ENCODE assay signal across 1 cellular context in the genomic region with DNA sequence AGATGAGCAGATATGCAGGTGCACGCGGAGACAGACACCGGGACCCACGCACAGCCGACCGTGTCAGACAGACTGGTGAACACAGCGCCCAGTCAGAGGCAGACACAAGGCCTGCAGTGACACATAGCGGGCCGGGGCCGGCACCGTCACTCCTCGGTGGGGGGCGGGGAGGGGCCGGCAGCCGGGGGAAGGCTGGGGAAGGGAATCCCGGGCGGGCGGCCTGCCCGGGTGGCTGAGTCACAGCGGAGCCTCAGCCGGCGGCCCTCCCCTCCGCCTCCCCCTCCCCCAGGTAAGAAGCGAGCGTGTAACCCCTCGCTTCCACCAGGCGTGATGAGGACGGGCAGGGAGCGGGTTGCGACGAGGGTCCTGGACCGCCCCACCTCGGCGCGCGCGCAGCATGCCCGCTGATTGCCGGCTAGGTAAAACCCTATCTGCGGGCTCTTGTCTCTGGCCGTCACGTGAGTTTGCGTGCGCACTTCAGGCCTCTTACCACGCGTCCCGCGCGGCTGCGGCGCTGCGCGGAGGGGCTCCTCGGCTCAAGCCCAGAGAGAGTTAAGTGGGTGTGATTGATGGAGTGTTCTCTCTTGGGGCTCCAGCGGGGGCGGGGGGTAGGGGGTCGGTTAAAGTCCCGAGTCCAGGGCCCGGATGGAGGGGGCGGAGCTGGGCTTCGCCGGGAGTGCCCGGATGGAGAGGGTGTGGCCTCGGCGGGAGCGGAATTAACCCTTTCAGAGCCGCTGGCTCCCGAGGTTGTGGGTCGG.
A peak's percentile ranks its signal among the peaks of the same experiment; 100 is the strongest.
TF ChIP-seq lines count a peak whose summit lies in the region.

No MANE protein-coding gene starts in this region.

TF ChIP-seq in Ishikawa, 13 proteins besides CTCF, POLR2A, EP300 and RAD21:
- TF ChIP-seq CEBPB (IDR thresholded peaks at IDR 0.05) (no peak), ZBTB7A (IDR thresholded peaks at IDR 0.05; ENCODE audit: low read depth) (peak; percentile 16; the same call in 1 of the 2 replicates), TCF12 (IDR thresholded peaks at IDR 0.05; ENCODE audit: low read depth) (no peak; the same call in 1 of the 2 replicates), YY1 (IDR thresholded peaks at IDR 0.05; ENCODE audit: low read depth) (no peak), TEAD4 (IDR thresholded peaks at IDR 0.05) (no peak), TAF1 (IDR thresholded peaks at IDR 0.05; ENCODE audit: low read depth) (no peak; the same call in 1 of the 2 replicates), EGR1 (IDR thresholded peaks at IDR 0.05) (peak; percentile 65)
- TF ChIP-seq, protein P1, sequence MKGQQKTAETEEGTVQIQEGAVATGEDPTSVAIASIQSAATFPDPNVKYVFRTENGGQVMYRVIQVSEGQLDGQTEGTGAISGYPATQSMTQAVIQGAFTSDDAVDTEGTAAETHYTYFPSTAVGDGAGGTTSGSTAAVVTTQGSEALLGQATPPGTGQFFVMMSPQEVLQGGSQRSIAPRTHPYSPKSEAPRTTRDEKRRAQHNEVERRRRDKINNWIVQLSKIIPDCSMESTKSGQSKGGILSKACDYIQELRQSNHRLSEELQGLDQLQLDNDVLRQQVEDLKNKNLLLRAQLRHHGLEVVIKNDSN (IDR thresholded peaks at IDR 0.05), result peak; percentile 82
